ENCODE assay signal across 8 cellular contexts in the genomic region with DNA sequence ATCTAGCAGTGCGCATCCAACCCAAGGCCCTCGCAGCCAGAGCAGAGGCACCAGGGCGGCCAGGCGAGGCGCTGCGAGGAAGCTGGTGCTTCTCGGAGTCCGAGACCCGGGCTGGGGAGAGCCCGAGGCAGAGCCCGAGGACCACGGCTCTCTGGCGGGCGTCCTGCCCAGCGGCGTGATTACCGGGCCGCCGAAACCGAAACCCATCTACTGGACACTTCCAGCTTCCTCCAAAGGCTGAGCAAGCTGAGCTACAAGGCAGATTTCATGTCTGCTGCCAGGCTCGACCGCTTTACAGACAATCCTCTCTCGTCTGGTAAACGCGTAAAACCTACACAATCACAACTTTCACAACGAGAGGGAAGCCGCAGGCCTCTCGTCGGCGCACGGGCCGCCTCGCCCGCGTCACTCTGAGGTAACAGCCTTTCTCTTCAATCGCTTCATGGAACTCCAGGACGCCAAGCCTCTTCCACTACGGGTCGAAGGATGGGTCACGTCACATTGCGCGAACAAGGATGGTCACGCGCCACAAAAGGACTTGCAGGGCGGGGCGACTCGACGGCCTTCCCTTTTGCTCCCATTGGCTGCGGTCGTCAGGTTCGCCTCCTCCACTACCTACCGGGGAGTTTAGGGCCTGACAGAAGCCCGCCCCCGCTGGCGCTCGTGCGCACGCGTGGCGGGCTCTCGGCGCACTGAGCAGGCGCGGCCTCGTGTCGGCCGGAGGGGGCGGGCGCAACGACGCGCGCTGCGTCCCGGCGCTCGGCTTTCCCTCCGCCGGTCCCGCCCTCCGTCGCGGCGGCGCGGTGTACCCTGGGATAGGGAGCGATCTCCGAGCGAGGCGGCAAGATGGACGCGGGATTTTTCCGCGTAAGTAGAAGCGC. TPM values are rescaled to one million over a fixed set of nuclear protein-coding genes. Genes with fewer than 3 reads are reported as not detected.
DNase-seq lines count a peak whose midpoint lies in the region; ATAC-seq and TF ChIP-seq lines count a peak whose summit lies in the region.

A gene with protein sequence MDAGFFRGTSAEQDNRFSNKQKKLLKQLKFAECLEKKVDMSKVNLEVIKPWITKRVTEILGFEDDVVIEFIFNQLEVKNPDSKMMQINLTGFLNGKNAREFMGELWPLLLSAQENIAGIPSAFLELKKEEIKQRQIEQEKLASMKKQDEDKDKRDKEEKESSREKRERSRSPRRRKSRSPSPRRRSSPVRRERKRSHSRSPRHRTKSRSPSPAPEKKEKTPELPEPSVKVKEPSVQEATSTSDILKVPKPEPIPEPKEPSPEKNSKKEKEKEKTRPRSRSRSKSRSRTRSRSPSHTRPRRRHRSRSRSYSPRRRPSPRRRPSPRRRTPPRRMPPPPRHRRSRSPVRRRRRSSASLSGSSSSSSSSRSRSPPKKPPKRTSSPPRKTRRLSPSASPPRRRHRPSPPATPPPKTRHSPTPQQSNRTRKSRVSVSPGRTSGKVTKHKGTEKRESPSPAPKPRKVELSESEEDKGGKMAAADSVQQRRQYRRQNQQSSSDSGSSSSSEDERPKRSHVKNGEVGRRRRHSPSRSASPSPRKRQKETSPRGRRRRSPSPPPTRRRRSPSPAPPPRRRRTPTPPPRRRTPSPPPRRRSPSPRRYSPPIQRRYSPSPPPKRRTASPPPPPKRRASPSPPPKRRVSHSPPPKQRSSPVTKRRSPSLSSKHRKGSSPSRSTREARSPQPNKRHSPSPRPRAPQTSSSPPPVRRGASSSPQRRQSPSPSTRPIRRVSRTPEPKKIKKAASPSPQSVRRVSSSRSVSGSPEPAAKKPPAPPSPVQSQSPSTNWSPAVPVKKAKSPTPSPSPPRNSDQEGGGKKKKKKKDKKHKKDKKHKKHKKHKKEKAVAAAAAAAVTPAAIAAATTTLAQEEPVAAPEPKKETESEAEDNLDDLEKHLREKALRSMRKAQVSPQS (plus strand): TSS at position 822 of the 881 bp plus-strand sequence. CDS start 25 bp downstream, at position 847.

- ATAC-seq in HG03460 (IDR thresholded peaks at IDR 0.05; ENCODE audit: unreplicated experiment) = peak; percentile 83

- H3K9me3 Mint-ChIP-seq in activated CD4-positive, alpha-beta T cell treated with anti-CD3 and anti-CD28 coated beads, Interleukin-2, amount 10 ng/mL, durations not matched to agents 24 days and 14 days = no peaks in the 10 kb centered on the region

- no peak for TF ChIP-seq CTCF in coronary artery (IDR thresholded peaks at IDR 0.05)

- no peaks in the 10 kb centered on the region for H3K9me3 ChIP-seq in BLaER1

- H3K27ac Mint-ChIP-seq in activated CD4-positive, alpha-beta T cell treated with anti-CD3 and anti-CD28 coated beads, Interleukin-2, amount 10 ng/mL, durations not matched to agents 24 days and 14 days = peak within 1 kb of the TSS; percentile 98

- peak within 1 kb of the TSS; percentile 94 for H3K4me3 ChIP-seq in BLaER1
- H3K4me3 ChIP-seq in coronary artery = peak within 1 kb of the TSS; percentile 98

- DNase-seq in GM19240 (ENCODE audit: insufficient read length, low spot score) (peak; percentile 88), NCI-H526 treated with DMSO at 0.1 percent for 48 hours (lab: John Stamatoyannopoulos, UW) (peak; percentile 97), coronary artery (ENCODE audit: low spot score) (peak; percentile 100)
- DNase-seq in activated CD4-positive, alpha-beta T cell treated with anti-CD3 and anti-CD28 coated beads, Interleukin-2, amount 10 ng/mL, durations not matched to agents 24 days and 14 days = peak; percentile 99
- DNase-seq in stimulated activated CD4-positive, alpha-beta T cell treated with anti-CD3 and anti-CD28 coated beads, Interleukin-1b, Interleukin-23, amount 100 ng/mL, for 4 hours (ENCODE audit: low read depth in 2 of 2) = peak; percentile 92 to 95

- peaks cover 45% of the 10 kb centered on the region for H4K20me1 ChIP-seq in BLaER1

- H3K27ac ChIP-seq in BLaER1 = peak within 1 kb of the TSS; percentile 97
- peak within 1 kb of the TSS; percentile 99 for H3K27ac ChIP-seq in coronary artery
- peak within 1 kb of the TSS; percentile 97 for H3K27ac ChIP-seq in layer of hippocampus (ENCODE audit: low read depth, low read length)

- H3K27me3 ChIP-seq in BLaER1 (no peaks in the 10 kb centered on the region), layer of hippocampus (ENCODE audit: control insufficient read depth, insufficient read depth, low read length) (no peaks in the 10 kb centered on the region)

- peak within 1 kb of the TSS; percentile 98 for H3K9ac ChIP-seq in BLaER1

- H3K4me3 Mint-ChIP-seq in activated CD4-positive, alpha-beta T cell treated with anti-CD3 and anti-CD28 coated beads, Interleukin-2, amount 10 ng/mL, durations not matched to agents 24 days and 14 days = peak within 1 kb of the TSS; percentile 91

- intact Hi-C loops in activated CD4-positive, alpha-beta T cell treated with anti-CD3 and anti-CD28 coated beads, Interleukin-2, amount 10 ng/mL, durations not matched to agents 24 days and 14 days (cut with micrococcal nuclease) = loop anchor here (1.0 to 5.0 kb wide), 8 partner anchors 102 to 1275 kb away; a partner anchor contains a TSS

- H3K27me3 Mint-ChIP-seq in activated CD4-positive, alpha-beta T cell treated with anti-CD3 and anti-CD28 coated beads, Interleukin-2, amount 10 ng/mL, durations not matched to agents 24 days and 14 days = no peaks in the 10 kb centered on the region

- peaks cover 28% of the 10 kb centered on the region for H3K4me1 ChIP-seq in BLaER1

- H3K4me2 ChIP-seq in BLaER1 = peak within 1 kb of the TSS; percentile 94

- H3K36me3 Mint-ChIP-seq in activated CD4-positive, alpha-beta T cell treated with anti-CD3 and anti-CD28 coated beads, Interleukin-2, amount 10 ng/mL, durations not matched to agents 24 days and 14 days (ENCODE audit: low read depth) = peaks cover 35% of the 10 kb centered on the region

- H3K36me3 ChIP-seq in BLaER1 = peaks cover 30% of the 10 kb centered on the region

- H3K4me1 Mint-ChIP-seq in activated CD4-positive, alpha-beta T cell treated with anti-CD3 and anti-CD28 coated beads, Interleukin-2, amount 10 ng/mL, durations not matched to agents 24 days and 14 days = peaks cover 38% of the 10 kb centered on the region

RNA-seq across cellular contexts. Expression of the gene that starts here (rescaled TPM):
- total RNA-seq in activated CD4-positive, alpha-beta T cell treated with anti-CD3 and anti-CD28 coated beads, Interleukin-2, amount 10 ng/mL, durations not matched to agents 24 days and 14 days = 258 and 261 TPM in 2 replicates

Comparison
In these comparisons a context has a peak if more than half of its experiments do, and no peak if none do; other contexts are left out.
1. Peak in every context shown above with its lines: DNase-seq, ATAC-seq, H3K4me3 ChIP-seq and H3K27ac ChIP-seq.